Comparison of ENCODE assay signal across 1 cellular context in genomic region chr11:67418476-67419281, GRCh38.
TF ChIP-seq lines count a peak whose summit lies in the region.

No MANE protein-coding gene starts in this region.

TF ChIP-seq in IMR-90, 13 proteins besides CTCF, POLR2A, EP300 and RAD21:
- TF ChIP-seq CHD1 (IDR thresholded peaks at IDR 0.05; ENCODE audit: low read depth, low read length) (no peak), BHLHE40 (IDR thresholded peaks at IDR 0.05; ENCODE audit: low read depth, low read length) (no peak), USF2 (IDR thresholded peaks at IDR 0.05; ENCODE audit: low read depth, low read length) (no peak), NFE2L2 (IDR thresholded peaks at IDR 0.05; ENCODE audit: low read depth, low read length) (no peak), SMC3 (IDR thresholded peaks at IDR 0.05; ENCODE audit: low read depth, low read length) (no peak), MAFK (IDR thresholded peaks at IDR 0.05; ENCODE audit: low read depth, low read length) (no peak), CEBPB (IDR thresholded peaks at IDR 0.05; ENCODE audit: low read depth, low read length) (no peak), RCOR1 (IDR thresholded peaks at IDR 0.05; ENCODE audit: insufficient replicate concordance, low read length) (no peak), MXI1 (IDR thresholded peaks at IDR 0.05; ENCODE audit: borderline replicate concordance, low read depth, low read length) (no peak), MAZ (IDR thresholded peaks at IDR 0.05; ENCODE audit: borderline replicate concordance, low read depth, low read length) (no peak), ELK1 (IDR thresholded peaks at IDR 0.05; ENCODE audit: borderline replicate concordance, low read depth, low read length) (no peak), FOS (IDR thresholded peaks at IDR 0.05; ENCODE audit: low read depth, low read length) (no peak), RFX5 (IDR thresholded peaks at IDR 0.05; ENCODE audit: low read depth, low read length) (no peak)
